12 cellular contexts compared by ENCODE assay signal in genomic region chr2:134124047-134124753, GRCh38.
DNase-seq lines count a peak whose midpoint lies in the region; ATAC-seq and TF ChIP-seq lines count a peak whose summit lies in the region.
"Had no signal": no experiment of that assay in that cellular context is flagged by ENCODE, and none has a peak within 500 bp of the region (broad histone marks: within the 10 kb centered on the region; RNA-seq: fewer than 3 reads in every experiment).

No MANE protein-coding gene starts in this region.

- no peak for TF ChIP-seq EP300 in transverse colon (IDR thresholded peaks at IDR 0.05; ENCODE audit: low read depth)

- ATAC-seq in activated naive CD8-positive, alpha-beta T cell treated with anti-CD3 and anti-CD28 coated beads, Interleukin-2, amount 50 U/mL, for 24 hours: no peak
- ATAC-seq: heart left ventricle, Panc1 had no signal

- CTCF ChIA-PET in activated CD4-positive, alpha-beta memory T cell treated with anti-CD3 and anti-CD28 coated beads, Interleukin-2, amount 10 ng/mL, durations not matched to agents 7 days and 5 days (lab: Charles Lee): interaction anchor here (1.6 kb wide), 1 partner anchor 327 kb away, joined by 4 read pairs; no protein-coding TSS in a partner anchor

- no peak overlapping the region for H3K4me3 ChIP-seq in transverse colon
- H3K4me3 ChIP-seq: heart left ventricle had no signal

- peak overlapping the region; percentile 62 to 67 (median 64) for H3K27ac ChIP-seq in transverse colon

- peaks cover 11 to 81% (median 65%) of the 10 kb centered on the region in 4 donors for H3K4me1 ChIP-seq in transverse colon

- H3K9me3 Mint-ChIP-seq in activated naive CD8-positive, alpha-beta T cell (ENCODE audit: low read depth): no peaks in the 10 kb centered on the region
- no peaks in the 10 kb centered on the region for H3K9me3 Mint-ChIP-seq in activated naive CD8-positive, alpha-beta T cell treated with anti-CD3 and anti-CD28 coated beads, Interleukin-2, amount 50 U/mL, for 24 hours
- H3K9me3 Mint-ChIP-seq in activated CD4-positive, alpha-beta memory T cell treated with anti-CD3 and anti-CD28 coated beads, Interleukin-2, amount 10 ng/mL, durations not matched to agents 7 days and 5 days: no peaks in the 10 kb centered on the region

- TF ChIP-seq POLR2A in transverse colon (IDR thresholded peaks at IDR 0.05): no peak

- TF ChIP-seq CTCF in transverse colon (IDR thresholded peaks at IDR 0.05): no peak

- POLR2A ChIA-PET in activated CD4-positive, alpha-beta memory T cell treated with anti-CD3 and anti-CD28 coated beads, Interleukin-2, amount 10 ng/mL, durations not matched to agents 7 days and 5 days (lab: Charles Lee): no interaction called here

- in situ Hi-C loops in transverse colon (cut with MboI; ENCODE audit: low pct_ligation_motif_present in 1 of 4, low pct_unique_long_range_greater_than_20kb in 1 of 4, low sequenced_read_pairs in 3 of 4): loop anchor here in 1 of 4 donors (25.0 kb wide), 1 partner anchor 788 kb away; the partner anchor contains the start of gene CCNT2

- no peaks in the 10 kb centered on the region for H3K9me3 ChIP-seq in transverse colon
- H3K9me3 ChIP-seq: heart left ventricle had no signal

- H3K4me3 Mint-ChIP-seq in activated naive CD8-positive, alpha-beta T cell: no peak overlapping the region
- H3K4me3 Mint-ChIP-seq in activated naive CD8-positive, alpha-beta T cell treated with anti-CD3 and anti-CD28 coated beads, Interleukin-2, amount 50 U/mL, for 24 hours: no peak overlapping the region
- no peak overlapping the region for H3K4me3 Mint-ChIP-seq in activated CD4-positive, alpha-beta memory T cell treated with anti-CD3 and anti-CD28 coated beads, Interleukin-2, amount 10 ng/mL, durations not matched to agents 7 days and 5 days

- H3K36me3 ChIP-seq in transverse colon: no peaks in the 10 kb centered on the region
- H3K36me3 ChIP-seq: heart left ventricle had no signal

- peaks cover 81% of the 10 kb centered on the region for H3K4me1 Mint-ChIP-seq in activated naive CD8-positive, alpha-beta T cell (ENCODE audit: low read depth)
- peaks cover 83% of the 10 kb centered on the region for H3K4me1 Mint-ChIP-seq in activated naive CD8-positive, alpha-beta T cell treated with anti-CD3 and anti-CD28 coated beads, Interleukin-2, amount 50 U/mL, for 24 hours
- peaks cover 55% of the 10 kb centered on the region for H3K4me1 Mint-ChIP-seq in activated CD4-positive, alpha-beta memory T cell treated with anti-CD3 and anti-CD28 coated beads, Interleukin-2, amount 10 ng/mL, durations not matched to agents 7 days and 5 days

- WGBS in transverse colon (ENCODE audit: low coverage in 1 of 2), 2 donors: 16 to 43% methylated on average over 3 of the region's 3 CpGs

- no peaks in the 10 kb centered on the region for H3K36me3 Mint-ChIP-seq in activated naive CD8-positive, alpha-beta T cell
- H3K36me3 Mint-ChIP-seq in activated naive CD8-positive, alpha-beta T cell treated with anti-CD3 and anti-CD28 coated beads, Interleukin-2, amount 50 U/mL, for 24 hours (ENCODE audit: low read depth): no peaks in the 10 kb centered on the region
- H3K36me3 Mint-ChIP-seq in activated CD4-positive, alpha-beta memory T cell treated with anti-CD3 and anti-CD28 coated beads, Interleukin-2, amount 10 ng/mL, durations not matched to agents 7 days and 5 days (ENCODE audit: low read depth): peaks cover 19% of the 10 kb centered on the region

- DNase-seq in activated naive CD8-positive, alpha-beta T cell treated with anti-CD3 and anti-CD28 coated beads, Interleukin-2, amount 50 U/mL, for 24 hours: no peak
- peak; percentile 89 for DNase-seq in NCI-H2171 treated with DMSO at 0.1 percent for 48 hours (lab: John Stamatoyannopoulos, UW)
- peak; percentile 27 for DNase-seq in fibroblast of gingiva (ENCODE audit: low read depth)
- DNase-seq in transverse colon: peak; percentile 72
- no peak for DNase-seq in activated CD4-positive, alpha-beta memory T cell treated with anti-CD3 and anti-CD28 coated beads, Interleukin-2, amount 10 ng/mL, durations not matched to agents 7 days and 5 days
- no peak for DNase-seq in activated CD4-positive, CD25-positive, alpha-beta regulatory T cell (lab: John Stamatoyannopoulos, UW)
- no peak for DNase-seq in activated CD4-positive, alpha-beta T cell treated with anti-CD3 and anti-CD28 coated beads for 1 hour
- DNase-seq: activated effector memory CD4-positive, alpha-beta T cell treated with anti-CD3 and anti-CD28 coated beads, Interleukin-2, amount 50 U/mL, for 16 hours; heart left ventricle; stimulated activated naive CD4-positive, alpha-beta T cell treated with Interleukin-2 at 50 U/mL for 16 hours had no signal

- intact Hi-C loops in transverse colon (cut with DNase I; ENCODE audit: low total_unique reads): loop anchor here (10.0 kb wide), 1 partner anchor 281 kb away; no protein-coding TSS in a partner anchor

- no peaks in the 10 kb centered on the region for H3K27me3 Mint-ChIP-seq in activated naive CD8-positive, alpha-beta T cell
- H3K27me3 Mint-ChIP-seq in activated naive CD8-positive, alpha-beta T cell treated with anti-CD3 and anti-CD28 coated beads, Interleukin-2, amount 50 U/mL, for 24 hours: no peaks in the 10 kb centered on the region
- H3K27me3 Mint-ChIP-seq in activated CD4-positive, alpha-beta memory T cell treated with anti-CD3 and anti-CD28 coated beads, Interleukin-2, amount 10 ng/mL, durations not matched to agents 7 days and 5 days: peaks cover 1% of the 10 kb centered on the region

- no peaks in the 10 kb centered on the region for H3K27me3 ChIP-seq in transverse colon
- H3K27me3 ChIP-seq: heart left ventricle had no signal

- peak overlapping the region; percentile 19 for H3K27ac Mint-ChIP-seq in activated naive CD8-positive, alpha-beta T cell
- H3K27ac Mint-ChIP-seq in activated naive CD8-positive, alpha-beta T cell treated with anti-CD3 and anti-CD28 coated beads, Interleukin-2, amount 50 U/mL, for 24 hours: no peak overlapping the region
- H3K27ac Mint-ChIP-seq in activated CD4-positive, alpha-beta memory T cell treated with anti-CD3 and anti-CD28 coated beads, Interleukin-2, amount 10 ng/mL, durations not matched to agents 7 days and 5 days: no peak overlapping the region

Comparison
In these comparisons a context has a peak if more than half of its experiments do, and no peak if none do; other contexts are left out.
1. DNase-seq: peak in NCI-H2171 treated with DMSO at 0.1 percent for 48 hours (single experiment), fibroblast of gingiva (single experiment) and transverse colon (single experiment); none in activated naive CD8-positive, alpha-beta T cell treated with anti-CD3 and anti-CD28 coated beads, Interleukin-2, amount 50 U/mL, for 24 hours (single experiment), activated CD4-positive, alpha-beta memory T cell treated with anti-CD3 and anti-CD28 coated beads, Interleukin-2, amount 10 ng/mL, durations not matched to agents 7 days and 5 days (single experiment), activated CD4-positive, CD25-positive, alpha-beta regulatory T cell (0 of 4) and activated CD4-positive, alpha-beta T cell treated with anti-CD3 and anti-CD28 coated beads for 1 hour (single experiment).